ENCODE assay signal across 11 cellular contexts in genomic region chr17:41520821-41521521, GRCh38. TPM values are rescaled to one million over a fixed set of nuclear protein-coding genes. Genes with fewer than 3 reads are reported as not detected.
DNase-seq lines count a peak whose midpoint lies in the region; ATAC-seq, FAIRE-seq and TF ChIP-seq lines count a peak whose summit lies in the region.
"Had no signal": no experiment of that assay in that cellular context is flagged by ENCODE, and none has a peak within 500 bp of the region (broad histone marks: within the 10 kb centered on the region; RNA-seq: fewer than 3 reads in every experiment).

No MANE protein-coding gene starts in this region.

- CTCF ChIA-PET in H1 (lab: Charles Lee; ENCODE audit: partially characterized antibody), result interaction anchor here (0.6 to 2.3 kb wide), 12 partner anchors 12 to 612 kb away, joined by 3 to 9 read pairs (median 4); partner anchors contain the start of gene KRT9

- H2BK12ac ChIP-seq in H1 (ENCODE audit: low read depth, low read length), result 0 out of 2 replicates have a peak overlapping the region, but pooled peaks have one; percentile 50

- H2BK15ac ChIP-seq in H1 (ENCODE audit: low read length), result 0 out of 2 replicates have a peak overlapping the region, but pooled peaks have one; percentile 46

- WGBS in H1 (ENCODE audit: extremely low coverage in 1 of 2, insufficient coverage in 1 of 2, insufficient read length in 1 of 2, insufficient replicate concordance in 2 of 2, low coverage in 1 of 2, low lambda C conversion rate in 2 of 2, missing lambda C conversion rate in 1 of 2), 2 experiments, result 88% methylated on average over 10 of the region's 10 CpGs; no CpG with 5 or more reads in 1 of the 2 experiments
- 27% methylated on average over 6 of the region's 10 CpGs for WGBS in suprapubic skin
- 52 to 56% methylated on average over 5 to 10 of the region's 10 CpGs for WGBS in body of pancreas, 2 donors

- ATAC-seq in body of pancreas (no peak), HG02763 (IDR thresholded peaks at IDR 0.05; ENCODE audit: unreplicated experiment) (no peak)

- H3K4me1 ChIP-seq in H1 (replicated peaks in 1 of 4; ENCODE audit: control insufficient read depth in 3 of 4, insufficient read depth in 4 of 4, low read length in 3 of 4) (peaks cover 0 to 16% (median 10%) of the 10 kb centered on the region in 4 experiments; a peak in 6 of 7 replicates), suprapubic skin (peaks cover 30% of the 10 kb centered on the region), body of pancreas (peaks cover 37% of the 10 kb centered on the region)

- H2AFZ ChIP-seq in H1 (ENCODE audit: low read length), result no peak overlapping the region

- no peak overlapping the region for H3K9ac ChIP-seq in H1 (replicated peaks in 1 of 4; ENCODE audit: extremely low read depth in 1 of 4, low read depth in 3 of 4, low read length in 3 of 4)

- peak; percentile 9 for FAIRE-seq in HTR-8/SVneo (lab: Jason Lieb, UNC)
- no peak for FAIRE-seq in H1 (lab: Jason Lieb, UNC)

- POLR2A ChIA-PET in H1 (lab: Charles Lee; ENCODE audit: partially characterized antibody), result interaction anchor here (0.8 to 11.0 kb wide), 8 partner anchors 8 to 145 kb away, joined by 3 to 293 read pairs (median 6); partner anchors contain the start of genes KRT19 and KRT35

- no peak overlapping the region for H4K91ac ChIP-seq in H1 (replicated peaks; ENCODE audit: insufficient read length, low read length)

- H3K23ac ChIP-seq in H1 (ENCODE audit: insufficient read length), result no peak overlapping the region

- peaks cover 3 to 8% of the 10 kb centered on the region in 2 experiments for H4K20me1 ChIP-seq in H1 (replicated peaks in 1 of 2; ENCODE audit: control insufficient read depth in 1 of 2, insufficient read depth in 2 of 2, low read length in 2 of 2)

- peaks cover 2% of the 10 kb centered on the region; the same call in 1 of the 2 replicates for H3K79me1 ChIP-seq in H1 (ENCODE audit: low read depth, low read length)

- no peak overlapping the region for H3K14ac ChIP-seq in H1 (ENCODE audit: insufficient read length)

- no peak overlapping the region for H2BK20ac ChIP-seq in H1 (ENCODE audit: low read length)

- H2AK5ac ChIP-seq in H1 (ENCODE audit: low read depth, low read length), result no peak overlapping the region

- peak overlapping the region; percentile 16 for H3K4ac ChIP-seq in H1 (replicated peaks; ENCODE audit: insufficient read length, low read depth, low read length)

- no peak overlapping the region for H3K4me2 ChIP-seq in H1 (ENCODE audit: insufficient read depth in 1 of 2, low read depth in 2 of 2, low read length in 2 of 2)

- TF ChIP-seq POLR2A in H1 (IDR thresholded peaks at IDR 0.05; ENCODE audit: control extremely low read depth in 1 of 2, low read depth in 2 of 2, low read length in 2 of 2), result no peak
- TF ChIP-seq POLR2A in suprapubic skin (IDR thresholded peaks at IDR 0.05), result no peak
- no peak for TF ChIP-seq POLR2A in body of pancreas (IDR thresholded peaks at IDR 0.05)

- H3K27me3 ChIP-seq in H1 (replicated peaks in 1 of 4; ENCODE audit: control insufficient read depth in 3 of 4, extremely low read depth in 1 of 4, insufficient read depth in 3 of 4, low read length in 3 of 4) (no peaks in the 10 kb centered on the region), suprapubic skin (peaks cover 24% of the 10 kb centered on the region), body of pancreas (no peaks in the 10 kb centered on the region)

- H3K4me3 ChIP-seq in H1 (ENCODE audit: extremely low read depth in 1 of 4, insufficient read depth in 2 of 4, low read depth in 3 of 4, low read length in 4 of 4) (no peak overlapping the region), suprapubic skin (no peak overlapping the region), body of pancreas (no peak overlapping the region)

- peak overlapping the region; percentile 71; the same call in 1 of the 2 replicates for H3K18ac ChIP-seq in H1 (ENCODE audit: extremely low read depth, low read length)

- TF ChIP-seq CTCF in H1 (IDR thresholded peaks at IDR 0.05; ENCODE audit: control extremely low read depth in 1 of 3, insufficient read depth in 1 of 3, low read depth in 1 of 3, low read length in 3 of 3) (no peak), suprapubic skin (IDR thresholded peaks at IDR 0.05) (no peak), body of pancreas (IDR thresholded peaks at IDR 0.05) (no peak)

- DNase-seq in HTR-8/SVneo (ENCODE audit: insufficient read length, low spot score) (no peak), NCI-H69 (lab: John Stamatoyannopoulos, UW) (peak; percentile 97), H1 (ENCODE audit: low read depth in 1 of 2, low spot score in 2 of 2) (no peak), suprapubic skin (ENCODE audit: low spot score in 2 of 2) (no peak), body of pancreas (no peak), NCI-H2227 treated with DMSO at 0.1 percent for 48 hours (lab: John Stamatoyannopoulos, UW) (no peak), cerebellar cortex (ENCODE audit: low spot score) (no peak)
- DNase-seq: activated T-cell treated with anti-CD3 and anti-CD28 coated beads, Interleukin-2, amount 50 U/mL, for 1 hour had no signal

- H2BK120ac ChIP-seq in H1 (replicated peaks; ENCODE audit: low read depth, low read length), result no peak overlapping the region

- no peak for TF ChIP-seq EP300 in H1 (IDR thresholded peaks at IDR 0.05; ENCODE audit: borderline replicate concordance in 1 of 2, low read depth in 2 of 2, low read length in 2 of 2)
- no peak for TF ChIP-seq EP300 in suprapubic skin (IDR thresholded peaks at IDR 0.05)

- 0 out of 2 replicates have a peak overlapping the region, but pooled peaks have one; percentile 35 for H2BK5ac ChIP-seq in H1 (ENCODE audit: low read depth, low read length)

- H3K9me3 ChIP-seq in H1 (ENCODE audit: insufficient read depth in 2 of 2, low read depth in 1 of 2, low read length in 1 of 2) (no peaks in the 10 kb centered on the region), suprapubic skin (no peaks in the 10 kb centered on the region), body of pancreas (no peaks in the 10 kb centered on the region)

- no peak overlapping the region for H3K27ac ChIP-seq in H1 (ENCODE audit: low read depth, low read length)
- H3K27ac ChIP-seq in suprapubic skin, result peak overlapping the region; percentile 34
- H3K27ac ChIP-seq in body of pancreas, result peak overlapping the region in 2 of 4 donors; percentile 60 to 73

- no peak overlapping the region for H4K8ac ChIP-seq in H1 (ENCODE audit: extremely low read depth, insufficient read depth, low read length)

- H3K79me2 ChIP-seq in H1 (ENCODE audit: control insufficient read depth in 1 of 2, insufficient read depth in 2 of 2, low read length in 2 of 2), result no peaks in the 10 kb centered on the region

- H3K56ac ChIP-seq in H1 (replicated peaks; ENCODE audit: insufficient read length, low read depth, low read length), result no peak overlapping the region

- H3K36me3 ChIP-seq in H1 (ENCODE audit: control insufficient read depth in 2 of 4, insufficient read depth in 4 of 4, low read length in 3 of 4) (peaks cover 12 to 31% (median 19%) of the 10 kb centered on the region in 4 experiments), suprapubic skin (no peaks in the 10 kb centered on the region), body of pancreas (replicated peaks in 1 of 2; ENCODE audit: insufficient read depth in 1 of 2, low read depth in 2 of 2) (no peaks in the 10 kb centered on the region)

- no peak overlapping the region for H4K5ac ChIP-seq in H1 (ENCODE audit: insufficient read length, low read depth, low read length)

- no peaks in the 10 kb centered on the region; the same call in 1 of the 2 replicates for H3K23me2 ChIP-seq in H1 (ENCODE audit: low read depth, low read length)

- intact Hi-C loops in body of pancreas (cut with DNase I), result no loop called here

- no peak for TF ChIP-seq RAD21 in H1 (IDR thresholded peaks at IDR 0.05 in 1 of 2, conservative IDR thresholded peaks at IDR 0.05 in 1 of 2; ENCODE audit: low read depth in 2 of 2, low read length in 2 of 2)

RNA-seq across cellular contexts. Expression of gene KRT15, which starts 2.3 kb away (rescaled TPM):
- 0.13 and 0.21 TPM in 2 replicates for total RNA-seq in H1 (2021; fragmentation: NEBNext Ultra II Directional; extraction: Animal tissue kit (Norgen Biotek cat#: 25700))
- polyA plus RNA-seq in H1 (2011; rRNA removed), result 0.09 and 0.11 TPM in 2 replicates
- 0.16 TPM for polyA plus RNA-seq in H1 (2011; cell fraction: cytosol; rRNA removed)
- 0.47 TPM for polyA plus RNA-seq in H1 (2011; cell fraction: nucleus; rRNA removed)
- 0.17 to 0.40 TPM (median 0.23 TPM) in 4 replicates for polyA plus RNA-seq in H1 (2012, experiment 1 of 2)
- polyA plus RNA-seq in H1 (2012, experiment 2 of 2), result not detected
- 0.04 TPM for polyA plus RNA-seq in H1 (2013, experiment 1 of 2)
- polyA plus RNA-seq in H1 (2013, experiment 2 of 2), result 0.42 TPM
- 0.20 and 0.25 TPM in 2 replicates for polyA minus RNA-seq in H1 (2011; rRNA and poly(A)+ RNA removed)
- polyA minus RNA-seq in H1 (2011; cell fraction: cytosol; rRNA and poly(A)+ RNA removed), result not detected
- polyA minus RNA-seq in H1 (2011; cell fraction: nucleus; rRNA and poly(A)+ RNA removed), result 0.80 TPM
- 1,000 to 10,000 TPM in 3 of 4 donors, 100 to 1,000 TPM in 1; 690 to 2,507 (median 1,431) TPM for total RNA-seq in suprapubic skin
- under 1 TPM in 1 of 2 donors, not detected in 1; 0.52 TPM for total RNA-seq in body of pancreas
- total RNA-seq: chondrocyte, mesenteric fat pad had no signal

RNA-seq across cellular contexts. Expression of gene KRT19, which starts 7.1 kb away (rescaled TPM):
- 122 and 137 TPM in 2 replicates for total RNA-seq in H1 (2021; fragmentation: NEBNext Ultra II Directional; extraction: Animal tissue kit (Norgen Biotek cat#: 25700))
- polyA plus RNA-seq in H1 (2011; rRNA removed), result 120 and 192 TPM in 2 replicates
- 174 TPM for polyA plus RNA-seq in H1 (2011; cell fraction: cytosol; rRNA removed)
- polyA plus RNA-seq in H1 (2011; cell fraction: nucleus; rRNA removed), result 160 TPM
- 117 to 161 TPM (median 152 TPM) in 4 replicates for polyA plus RNA-seq in H1 (2012, experiment 1 of 2)
- polyA plus RNA-seq in H1 (2012, experiment 2 of 2), result 165 TPM
- polyA plus RNA-seq in H1 (2013, experiment 1 of 2), result 70.3 TPM
- 64.2 TPM for polyA plus RNA-seq in H1 (2013, experiment 2 of 2)
- 68.0 and 81.3 TPM in 2 replicates for polyA minus RNA-seq in H1 (2011; rRNA and poly(A)+ RNA removed)
- polyA minus RNA-seq in H1 (2011; cell fraction: cytosol; rRNA and poly(A)+ RNA removed), result 95.6 TPM
- polyA minus RNA-seq in H1 (2011; cell fraction: nucleus; rRNA and poly(A)+ RNA removed), result 73.2 TPM
- total RNA-seq in suprapubic skin (100 to 1,000 TPM; 180 to 307 (median 215) TPM), body of pancreas (100 to 1,000 TPM in 1 of 2 donors, 10 to 100 TPM in 1; 77.5 to 121 TPM)

RNA-seq across cellular contexts. Expression of gene KRT13, which starts 15.6 kb away (rescaled TPM):
- total RNA-seq in H1 (2021; fragmentation: NEBNext Ultra II Directional; extraction: Animal tissue kit (Norgen Biotek cat#: 25700)), result not detected in 2 replicates
- 0.09 and 0.17 TPM in 2 replicates for polyA plus RNA-seq in H1 (2011; rRNA removed)
- polyA plus RNA-seq in H1 (2011; cell fraction: cytosol; rRNA removed), result not detected
- not detected for polyA plus RNA-seq in H1 (2011; cell fraction: nucleus; rRNA removed)
- not detected in 4 replicates for polyA plus RNA-seq in H1 (2012, experiment 1 of 2)
- not detected for polyA plus RNA-seq in H1 (2012, experiment 2 of 2)
- not detected for polyA plus RNA-seq in H1 (2013, experiment 1 of 2)
- not detected for polyA plus RNA-seq in H1 (2013, experiment 2 of 2)
- polyA minus RNA-seq in H1 (2011; rRNA and poly(A)+ RNA removed), result not detected in 2 replicates
- polyA minus RNA-seq in H1 (2011; cell fraction: cytosol; rRNA and poly(A)+ RNA removed), result not detected
- polyA minus RNA-seq in H1 (2011; cell fraction: nucleus; rRNA and poly(A)+ RNA removed), result not detected
- total RNA-seq in suprapubic skin, result under 1 TPM in 1 of 4 donors, not detected in 3; 0.51 TPM
- total RNA-seq in body of pancreas, result not detected
- total RNA-seq: chondrocyte, mesenteric fat pad had no signal

RNA-seq across cellular contexts. Expression of gene KRT36, which starts 31.3 kb away (rescaled TPM):
- not detected in 2 replicates for total RNA-seq in H1 (2021; fragmentation: NEBNext Ultra II Directional; extraction: Animal tissue kit (Norgen Biotek cat#: 25700))
- polyA plus RNA-seq in H1 (2011; rRNA removed), result not detected in 2 replicates
- not detected for polyA plus RNA-seq in H1 (2011; cell fraction: cytosol; rRNA removed)
- polyA plus RNA-seq in H1 (2011; cell fraction: nucleus; rRNA removed), result not detected
- not detected in 4 replicates for polyA plus RNA-seq in H1 (2012, experiment 1 of 2)
- not detected for polyA plus RNA-seq in H1 (2012, experiment 2 of 2)
- not detected for polyA plus RNA-seq in H1 (2013, experiment 1 of 2)
- polyA plus RNA-seq in H1 (2013, experiment 2 of 2), result not detected
- not detected in 2 replicates for polyA minus RNA-seq in H1 (2011; rRNA and poly(A)+ RNA removed)
- polyA minus RNA-seq in H1 (2011; cell fraction: cytosol; rRNA and poly(A)+ RNA removed), result not detected
- polyA minus RNA-seq in H1 (2011; cell fraction: nucleus; rRNA and poly(A)+ RNA removed), result not detected
- total RNA-seq in suprapubic skin, result 1 to 10 TPM in 2 of 4 donors, under 1 TPM in 1, not detected in 1; 0.79 to 3.9 (median 1.2) TPM
- total RNA-seq in body of pancreas, result not detected
- total RNA-seq: chondrocyte, mesenteric fat pad had no signal

RNA-seq across cellular contexts. Expression of gene KRT35, which starts 40.0 kb away (rescaled TPM):
- not detected in 2 replicates for total RNA-seq in H1 (2021; fragmentation: NEBNext Ultra II Directional; extraction: Animal tissue kit (Norgen Biotek cat#: 25700))
- polyA plus RNA-seq in H1 (2011; rRNA removed), result not detected in 2 replicates
- not detected for polyA plus RNA-seq in H1 (2011; cell fraction: cytosol; rRNA removed)
- polyA plus RNA-seq in H1 (2011; cell fraction: nucleus; rRNA removed), result not detected
- polyA plus RNA-seq in H1 (2012, experiment 1 of 2), result not detected in 4 replicates
- polyA plus RNA-seq in H1 (2012, experiment 2 of 2), result not detected
- polyA plus RNA-seq in H1 (2013, experiment 1 of 2), result not detected
- polyA plus RNA-seq in H1 (2013, experiment 2 of 2), result not detected
- not detected in 2 replicates for polyA minus RNA-seq in H1 (2011; rRNA and poly(A)+ RNA removed)
- not detected for polyA minus RNA-seq in H1 (2011; cell fraction: cytosol; rRNA and poly(A)+ RNA removed)
- not detected for polyA minus RNA-seq in H1 (2011; cell fraction: nucleus; rRNA and poly(A)+ RNA removed)
- total RNA-seq in suprapubic skin (100 to 1,000 TPM in 1 of 4 donors, 10 to 100 TPM in 2, 1 to 10 TPM in 1; 2.5 to 156 (median 38.8) TPM), body of pancreas (not detected)
- total RNA-seq: chondrocyte, mesenteric fat pad had no signal

Comparison
In these comparisons a context has a peak if more than half of its experiments do, and no peak if none do; other contexts are left out.
1. RNA of gene KRT15, which starts 2.3 kb away (total RNA-seq): 690 to 2,507 TPM in suprapubic skin; 0.52 TPM in body of pancreas and 0.13 to 0.21 TPM in H1; every median in the first group is over 100 times any median in the second.